ENCODE assay signal across 29 cellular contexts in the genomic region with DNA sequence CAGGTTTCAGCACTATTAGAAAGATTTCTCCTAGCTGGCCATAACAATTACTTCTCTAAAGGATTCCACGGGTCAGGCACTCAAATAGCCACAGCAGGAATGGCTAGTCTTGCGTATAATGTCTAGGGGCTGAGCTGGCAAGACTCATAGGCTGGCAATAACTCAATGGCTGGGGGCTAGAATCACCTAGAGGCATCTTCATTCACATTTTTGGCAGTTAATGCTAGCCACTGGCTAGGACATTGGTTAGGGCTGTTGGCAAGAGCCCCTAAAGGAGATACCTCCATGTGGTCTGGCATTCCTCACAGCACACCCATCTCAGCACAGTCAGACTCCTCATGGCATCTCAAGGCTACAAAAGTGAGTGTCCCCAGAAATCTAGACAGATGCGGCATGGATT. TPM values are rescaled to one million over a fixed set of nuclear protein-coding genes. Genes with fewer than 3 reads are reported as not detected.
"Had no signal": no experiment of that assay in that cellular context is flagged by ENCODE, and none has a peak within 500 bp of the region (broad histone marks: within the 10 kb centered on the region; RNA-seq: fewer than 3 reads in every experiment).

No MANE protein-coding gene starts in this region.

- H3K4me1 ChIP-seq: Peyer's patch had no signal

- H3K4me3 ChIP-seq: Peyer's patch had no signal

- H3K27me3 ChIP-seq: Peyer's patch had no signal

- H3K27ac ChIP-seq: Peyer's patch had no signal

- H3K4me1 Mint-ChIP-seq: activated CD4-positive, alpha-beta T cell treated with anti-CD3 and anti-CD28 coated beads, Interleukin-2, amount 10 ng/mL, durations not matched to agents 24 days and 14 days; activated CD8-positive, alpha-beta memory T cell treated with anti-CD3 and anti-CD28 coated beads, Interleukin-2, amount 10 ng/mL, durations not matched to agents 7 days and 5 days; activated naive CD8-positive, alpha-beta T cell treated with anti-CD3 and anti-CD28 coated beads, Interleukin-2, amount 50 U/mL, for 24 hours had no signal

- H3K9me3 Mint-ChIP-seq: activated CD4-positive, alpha-beta T cell treated with anti-CD3 and anti-CD28 coated beads, Interleukin-2, amount 10 ng/mL, durations not matched to agents 24 days and 14 days had no signal

- H3K4me3 Mint-ChIP-seq: activated B cell treated with CpG ODN at 0.5 μM for 24 hours; activated CD4-positive, alpha-beta T cell treated with anti-CD3 and anti-CD28 coated beads, Interleukin-2, amount 10 ng/mL, durations not matched to agents 24 days and 14 days; activated CD8-positive, alpha-beta memory T cell treated with anti-CD3 and anti-CD28 coated beads, Interleukin-2, amount 10 ng/mL, durations not matched to agents 7 days and 5 days; activated naive CD8-positive, alpha-beta T cell treated with anti-CD3 and anti-CD28 coated beads, Interleukin-2, amount 50 U/mL, for 24 hours; activated T-cell treated with anti-CD3 and anti-CD28 coated beads, Interleukin-2, amount 50 U/mL, for 24 hours; activated T-helper 1 cell treated with anti-CD3 and anti-CD28 coated beads, Interleukin-12 subunit alpha, Interleukin-12 subunit beta, Interleukin-2, Interleukin-4 antibody, amounts not matched to agents 30 ng/mL and 10 ng/mL and 1 ng/mL, durations not matched to agents 14 hours and 24 hours and 36 hours; T-cell had no signal

- DNase-seq: activated B cell treated with CpG ODN at 0.5 μM for 24 hours; activated CD4-positive, alpha-beta T cell treated with anti-CD3 and anti-CD28 coated beads for 1 hour; activated CD4-positive, alpha-beta T cell treated with anti-CD3 and anti-CD28 coated beads, Interleukin-2, amount 10 ng/mL, durations not matched to agents 24 days and 14 days; activated CD4-positive, alpha-beta T cell treated with anti-CD3 and anti-CD28 coated beads, Interleukin-2, amount 50 U/mL, for 48 hours; activated CD8-positive, alpha-beta memory T cell treated with anti-CD3 and anti-CD28 coated beads, Interleukin-2, amount 10 ng/mL, durations not matched to agents 7 days and 5 days; activated effector memory CD4-positive, alpha-beta T cell treated with Interleukin-2 at 50 U/mL for 16 hours; activated naive CD4-positive, alpha-beta T cell; activated naive CD8-positive, alpha-beta T cell treated with anti-CD3 and anti-CD28 coated beads, Interleukin-2, amount 50 U/mL, for 24 hours; activated T-cell treated with anti-CD3 and anti-CD28 coated beads, Interleukin-2, amount 50 U/mL, for 24 hours; amygdala; cerebellar nuclear complex; Kasumi-1; KBM-7; NCI-H1092 treated with DMSO at 0.1 percent for 48 hours; NCI-H1417 treated with DMSO at 0.1 percent for 48 hours; NCI-H1694; NCI-H2029 treated with DMSO at 0.1 percent for 48 hours; NCI-H345; NCI-H510A treated with DMSO at 0.1 percent for 48 hours; NCI-H69; NK-92 treated with Interleukin-12 subunit alpha and Interleukin-12 subunit beta, amount 100 ng/mL, for 24 hours; OCI-M1; Peyer's patch; SHP77; T-cell; T-helper 2 cell; T1000 had no signal

- H3K36me3 Mint-ChIP-seq: activated CD8-positive, alpha-beta memory T cell treated with anti-CD3 and anti-CD28 coated beads, Interleukin-2, amount 10 ng/mL, durations not matched to agents 7 days and 5 days had no signal

- ATAC-seq: activated CD8-positive, alpha-beta memory T cell treated with anti-CD3 and anti-CD28 coated beads, Interleukin-2, amount 10 ng/mL, durations not matched to agents 7 days and 5 days; activated naive CD4-positive, alpha-beta T cell treated with anti-CD3 and anti-CD28 coated beads, Interleukin-2, amount 50 U/mL, for 72 hours; activated naive CD8-positive, alpha-beta T cell treated with anti-CD3 and anti-CD28 coated beads, Interleukin-2, amount 50 U/mL, for 24 hours; T-cell had no signal

- H3K27ac Mint-ChIP-seq: activated B cell treated with CpG ODN at 0.5 μM for 24 hours; activated CD4-positive, alpha-beta T cell treated with anti-CD3 and anti-CD28 coated beads, Interleukin-2, amount 10 ng/mL, durations not matched to agents 24 days and 14 days; activated CD8-positive, alpha-beta memory T cell treated with anti-CD3 and anti-CD28 coated beads, Interleukin-2, amount 10 ng/mL, durations not matched to agents 7 days and 5 days; activated naive CD4-positive, alpha-beta T cell treated with anti-CD3 and anti-CD28 coated beads, Interleukin-2, amount 50 U/mL, for 72 hours; activated naive CD8-positive, alpha-beta T cell treated with anti-CD3 and anti-CD28 coated beads, Interleukin-2, amount 50 U/mL, for 24 hours; activated T-cell treated with anti-CD3 and anti-CD28 coated beads, Interleukin-2, amount 50 U/mL, for 24 hours; activated T-helper 1 cell treated with anti-CD3 and anti-CD28 coated beads, Interleukin-12 subunit alpha, Interleukin-12 subunit beta, Interleukin-2, Interleukin-4 antibody, amounts not matched to agents 30 ng/mL and 10 ng/mL and 1 ng/mL, durations not matched to agents 14 hours and 24 hours and 36 hours; T-cell had no signal

- H3K36me3 ChIP-seq: Peyer's patch had no signal

RNA-seq across cellular contexts. Expression of gene SUSD5, which starts 6.2 kb away (rescaled TPM):
- total RNA-seq: activated CD4-positive, alpha-beta T cell treated with anti-CD3 and anti-CD28 coated beads, Interleukin-2, amount 10 ng/mL, durations not matched to agents 24 days and 14 days; activated CD8-positive, alpha-beta memory T cell treated with anti-CD3 and anti-CD28 coated beads, Interleukin-2, amount 10 ng/mL, durations not matched to agents 7 days and 5 days; activated naive CD4-positive, alpha-beta T cell treated with anti-CD3 and anti-CD28 coated beads, Interleukin-2, amount 50 U/mL, for 72 hours; activated T-helper 1 cell treated with anti-CD3 and anti-CD28 coated beads, Interleukin-12 subunit alpha, Interleukin-12 subunit beta, Interleukin-2, Interleukin-4 antibody, amounts not matched to agents 30 ng/mL and 10 ng/mL and 1 ng/mL, durations not matched to agents 14 hours and 24 hours and 36 hours; T-cell had no signal
